ENCODE assay signal across 15 cellular contexts in the genomic region with DNA sequence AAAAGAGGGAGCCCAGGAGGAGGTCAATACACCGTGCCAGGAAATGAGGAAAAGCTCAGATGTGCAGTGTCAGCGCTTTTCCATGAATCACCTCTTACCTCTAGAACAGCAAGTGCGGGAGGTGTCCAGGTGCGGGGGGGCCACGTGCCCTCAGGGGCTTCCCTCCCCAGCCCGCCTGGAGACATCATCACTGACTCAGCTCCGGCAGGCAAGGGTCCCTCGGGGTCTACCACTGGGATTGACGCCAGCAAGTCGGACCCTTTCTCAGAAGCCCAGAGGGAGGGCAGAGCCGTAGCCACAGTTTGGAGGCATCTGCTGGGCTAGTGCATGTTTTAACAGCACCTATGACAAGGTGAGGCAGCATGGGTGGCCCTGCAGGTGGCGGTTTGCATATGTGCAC.
"Had no signal": no experiment of that assay in that cellular context is flagged by ENCODE, and none has a peak within 500 bp of the region (broad histone marks: within the 10 kb centered on the region; RNA-seq: fewer than 3 reads in every experiment).

No MANE protein-coding gene starts in this region.

- H3K27me3 ChIP-seq: esophagus squamous epithelium, stomach, testis had no signal

- ATAC-seq: activated CD8-positive, alpha-beta memory T cell treated with anti-CD3 and anti-CD28 coated beads, Interleukin-2, amount 10 ng/mL, durations not matched to agents 7 days and 5 days; natural killer cell; sciatic nerve had no signal

- H3K36me3 ChIP-seq: prostate gland had no signal

- H3K4me3 ChIP-seq: coronary artery, esophagus squamous epithelium, prostate gland, stomach, testis had no signal

- H3K9me3 ChIP-seq: prostate gland, testis had no signal

- DNase-seq: activated CD4-positive, alpha-beta T cell treated with anti-CD3 and anti-CD28 coated beads, Interleukin-2, amount 50 U/mL, for 48 hours; activated CD8-positive, alpha-beta memory T cell treated with anti-CD3 and anti-CD28 coated beads, Interleukin-2, amount 10 ng/mL, durations not matched to agents 7 days and 5 days; activated T-cell treated with anti-CD3 and anti-CD28 coated beads, Interleukin-2, amount 50 U/mL, for 1 hour; central memory CD4-positive, alpha-beta T cell; esophagus squamous epithelium; hippocampal formation; kidney; mesenchymal stem cell; natural killer cell; stomach; testis; WERI-Rb-1 had no signal

- H3K27ac ChIP-seq: coronary artery, prostate gland, stomach, testis, WERI-Rb-1 had no signal

- H3K4me1 ChIP-seq: prostate gland, testis had no signal

- FAIRE-seq: kidney had no signal
